ENCODE assay signal across 23 cellular contexts in genomic region chr7:84502222-84502621, GRCh38.
"Had no signal": no experiment of that assay in that cellular context is flagged by ENCODE, and none has a peak within 500 bp of the region (broad histone marks: within the 10 kb centered on the region; RNA-seq: fewer than 3 reads in every experiment).

No MANE protein-coding gene starts in this region.

- H3K4me3 ChIP-seq: left ventricle myocardium inferior, lung, psoas muscle, right lobe of liver, spleen, thoracic aorta, transverse colon had no signal

- H3K27me3 ChIP-seq: right lobe of liver, spleen, transverse colon had no signal

- ATAC-seq: left cardiac atrium; psoas muscle; right lobe of liver; stimulated activated memory B cell treated with anti-CD40 and anti-IgM and Interleukin-4, amounts not matched to agents 10 μg/mL and 1 μg/mL and 100 μg/mL, for 72 hours; stimulated activated naive CD8-positive, alpha-beta T cell treated with anti-CD3 and anti-CD28 coated beads, Interleukin-15, amount 100 ng/mL, for 72 hours had no signal

- H3K9me3 ChIP-seq: left ventricle myocardium inferior, psoas muscle, right lobe of liver, spleen, thoracic aorta, transverse colon had no signal

- H3K4me1 Mint-ChIP-seq: immature natural killer cell; naive B cell; nephron; stimulated activated memory B cell treated with anti-CD40 and anti-IgM and Interleukin-4, amounts not matched to agents 10 μg/mL and 1 μg/mL and 100 μg/mL, for 72 hours; stimulated activated naive CD8-positive, alpha-beta T cell treated with anti-CD3 and anti-CD28 coated beads, Interleukin-15, amount 100 ng/mL, for 72 hours had no signal

- H3K36me3 ChIP-seq: left ventricle myocardium inferior, right lobe of liver, spleen, thoracic aorta, transverse colon had no signal

- H3K4me1 ChIP-seq: left ventricle myocardium inferior, parathyroid adenoma, psoas muscle, right lobe of liver, spleen, transverse colon had no signal

- H3K79me2 ChIP-seq: parathyroid adenoma had no signal

- DNase-seq: cerebellar nuclear complex; immature natural killer cell; kidney; left cardiac atrium; left ventricle myocardium inferior; mesenchymal stem cell; midbrain; naive B cell; psoas muscle; retina; right lobe of liver; spleen; stimulated activated CD4-positive, alpha-beta T cell treated with anti-CD3 and anti-CD28 coated beads, Interleukin-15, amount 100 ng/mL, for 24 hours; stimulated activated CD4-positive, alpha-beta T cell treated with anti-CD3 and anti-CD28 coated beads, Interleukin-1b, Interleukin-23, amount 100 ng/mL, for 48 hours; stimulated activated CD4-positive, alpha-beta T cell treated with anti-CD3 and anti-CD28 coated beads, Interleukin-4, amount 100 ng/mL, for 24 hours; stimulated activated naive CD8-positive, alpha-beta T cell treated with anti-CD3 and anti-CD28 coated beads, Interleukin-15, amount 100 ng/mL, for 72 hours; transverse colon had no signal

- H3K27ac ChIP-seq: left ventricle myocardium inferior, parathyroid adenoma, psoas muscle, right lobe of liver, spleen, thoracic aorta, transverse colon had no signal

- H3K4me3 Mint-ChIP-seq: dendritic cell treated with granulocyte-macrophage colony-stimulating factor and Interleukin-4, amounts not matched to agents 40 ng/mL and 50 ng/mL, for 4 days; immature natural killer cell; naive B cell; nephron; stimulated activated memory B cell treated with anti-CD40 and anti-IgM and Interleukin-4, amounts not matched to agents 10 μg/mL and 1 μg/mL and 100 μg/mL, for 72 hours; stimulated activated naive CD8-positive, alpha-beta T cell treated with anti-CD3 and anti-CD28 coated beads, Interleukin-15, amount 100 ng/mL, for 72 hours had no signal

- H3K27me3 Mint-ChIP-seq: dendritic cell treated with granulocyte-macrophage colony-stimulating factor and Interleukin-4, amounts not matched to agents 40 ng/mL and 50 ng/mL, for 4 days; naive B cell; stimulated activated memory B cell treated with anti-CD40 and anti-IgM and Interleukin-4, amounts not matched to agents 10 μg/mL and 1 μg/mL and 100 μg/mL, for 72 hours; stimulated activated naive CD8-positive, alpha-beta T cell treated with anti-CD3 and anti-CD28 coated beads, Interleukin-15, amount 100 ng/mL, for 72 hours had no signal

- H3K36me3 Mint-ChIP-seq: naive B cell; stimulated activated memory B cell treated with anti-CD40 and anti-IgM and Interleukin-4, amounts not matched to agents 10 μg/mL and 1 μg/mL and 100 μg/mL, for 72 hours had no signal

- H3K9me3 Mint-ChIP-seq: dendritic cell treated with granulocyte-macrophage colony-stimulating factor and Interleukin-4, amounts not matched to agents 40 ng/mL and 50 ng/mL, for 4 days; nephron; stimulated activated memory B cell treated with anti-CD40 and anti-IgM and Interleukin-4, amounts not matched to agents 10 μg/mL and 1 μg/mL and 100 μg/mL, for 72 hours; stimulated activated naive CD8-positive, alpha-beta T cell treated with anti-CD3 and anti-CD28 coated beads, Interleukin-15, amount 100 ng/mL, for 72 hours had no signal

- H3K9ac ChIP-seq: parathyroid adenoma had no signal

- H2AFZ ChIP-seq: parathyroid adenoma had no signal

- H3K27ac Mint-ChIP-seq: dendritic cell treated with granulocyte-macrophage colony-stimulating factor and Interleukin-4, amounts not matched to agents 40 ng/mL and 50 ng/mL, for 4 days; immature natural killer cell; naive B cell; nephron; stimulated activated memory B cell treated with anti-CD40 and anti-IgM and Interleukin-4, amounts not matched to agents 10 μg/mL and 1 μg/mL and 100 μg/mL, for 72 hours; stimulated activated naive CD8-positive, alpha-beta T cell treated with anti-CD3 and anti-CD28 coated beads, Interleukin-15, amount 100 ng/mL, for 72 hours had no signal
